In genomic region chr1:36287595-36287994, GRCh38 we compare ENCODE assay signal across 11 cellular contexts.
"Had no signal": no experiment of that assay in that cellular context is flagged by ENCODE, and none has a peak within 500 bp of the region (broad histone marks: within the 10 kb centered on the region; RNA-seq: fewer than 3 reads in every experiment).

No MANE protein-coding gene starts in this region.

- H3K4me1 Mint-ChIP-seq: neural crest cell had no signal

- H3K9me3 ChIP-seq: colonic mucosa, left lung, pancreas, transverse colon had no signal

- H3K9me3 Mint-ChIP-seq: activated CD4-positive, alpha-beta memory T cell treated with anti-CD3 and anti-CD28 coated beads, Interleukin-2, amount 10 ng/mL, durations not matched to agents 7 days and 5 days; activated naive CD4-positive, alpha-beta T cell treated with anti-CD3 and anti-CD28 coated beads, Interleukin-2, amount 50 U/mL, for 24 hours; neural crest cell had no signal

- H3K4me3 ChIP-seq: colonic mucosa, left lung, pancreas, skin epidermis, transverse colon had no signal

- H3K27ac ChIP-seq: colonic mucosa, left lung, pancreas, transverse colon had no signal

- H3K4me1 ChIP-seq: colonic mucosa, pancreas had no signal

- H3K27ac Mint-ChIP-seq: activated naive CD4-positive, alpha-beta T cell treated with anti-CD3 and anti-CD28 coated beads, Interleukin-2, amount 50 U/mL, for 24 hours had no signal

- H3K27me3 Mint-ChIP-seq: activated CD4-positive, alpha-beta memory T cell treated with anti-CD3 and anti-CD28 coated beads, Interleukin-2, amount 10 ng/mL, durations not matched to agents 7 days and 5 days; activated naive CD4-positive, alpha-beta T cell treated with anti-CD3 and anti-CD28 coated beads, Interleukin-2, amount 50 U/mL, for 24 hours had no signal

- ATAC-seq: activated CD4-positive, CD25-positive, alpha-beta regulatory T cell treated with anti-CD3 and anti-CD28 coated beads, Interleukin-2, amount 50 U/mL, for 24 hours; left lung; pancreas had no signal

- H3K4me3 Mint-ChIP-seq: activated CD4-positive, alpha-beta memory T cell treated with anti-CD3 and anti-CD28 coated beads, Interleukin-2, amount 10 ng/mL, durations not matched to agents 7 days and 5 days; activated naive CD4-positive, alpha-beta T cell treated with anti-CD3 and anti-CD28 coated beads, Interleukin-2, amount 50 U/mL, for 24 hours; neural crest cell had no signal

- DNase-seq: activated CD4-positive, alpha-beta memory T cell treated with anti-CD3 and anti-CD28 coated beads, Interleukin-2, amount 10 ng/mL, durations not matched to agents 7 days and 5 days; aorta; colonic mucosa; left lung; pancreas; retina; transverse colon had no signal

- H3K27me3 ChIP-seq: colonic mucosa, left lung, pancreas, transverse colon had no signal
